Comparison of ENCODE assay signal across 19 cellular contexts in the genomic region with DNA sequence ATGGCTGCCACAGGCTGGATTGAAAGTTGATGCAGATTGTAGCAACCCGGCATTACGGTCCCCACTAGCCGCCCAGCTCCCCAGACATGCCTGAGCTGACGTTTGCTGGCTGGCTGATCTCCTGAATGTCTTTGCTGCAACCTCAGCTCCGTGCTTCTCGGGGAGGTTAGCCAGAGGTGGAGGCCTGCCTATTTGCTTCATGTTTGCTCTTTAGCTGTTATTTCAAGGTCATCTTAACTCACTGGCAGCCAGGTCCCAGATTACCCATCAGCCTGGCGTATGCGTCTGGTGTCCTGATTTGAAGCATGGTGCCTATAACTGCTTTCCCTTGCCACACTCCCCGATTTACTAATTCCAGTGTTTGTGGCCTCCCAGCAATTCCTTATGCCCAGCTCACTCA.
"Had no signal": no experiment of that assay in that cellular context is flagged by ENCODE, and none has a peak within 500 bp of the region (broad histone marks: within the 10 kb centered on the region; RNA-seq: fewer than 3 reads in every experiment).

No MANE protein-coding gene starts in this region.

- H3K27ac ChIP-seq: KMS-11, Peyer's patch, RWPE1, SJSA1 had no signal

- H3K27me3 ChIP-seq: SJSA1 had no signal

- H3K9ac ChIP-seq: KMS-11 had no signal

- H3K4me3 ChIP-seq: Peyer's patch, SJSA1 had no signal

- H3K4me2 ChIP-seq: KMS-11 had no signal

- H3K36me3 ChIP-seq: Peyer's patch, SJSA1 had no signal

- H3K4me1 ChIP-seq: Peyer's patch, SJSA1 had no signal

- DNase-seq: activated CD4-positive, alpha-beta memory T cell treated with anti-CD3 and anti-CD28 coated beads for 36 hours; activated CD4-positive, alpha-beta T cell treated with anti-CD3 and anti-CD28 coated beads for 1 hour; activated CD4-positive, alpha-beta T cell treated with anti-CD3 and anti-CD28 coated beads, Interleukin-2, amount 10 ng/mL, durations not matched to agents 24 days and 14 days; activated CD8-positive, alpha-beta memory T cell treated with anti-CD3 and anti-CD28 coated beads for 24 hours; activated effector memory CD4-positive, alpha-beta T cell treated with anti-CD3 and anti-CD28 coated beads, Interleukin-2, amount 50 U/mL, for 16 hours; activated naive CD4-positive, alpha-beta T cell treated with Interleukin-2 at 50 U/mL for 16 hours; activated T-cell treated with anti-CD3 and anti-CD28 coated beads, Interleukin-2, amount 50 U/mL, for 4 hours; amygdala; caudate nucleus; MV-4-11; NCI-H1436 treated with DMSO at 0.1 percent for 48 hours; NCI-H187; NCI-H2171; NCI-H510A; Peyer's patch; Right ventricle myocardium superior had no signal

- H3K9me3 ChIP-seq: Peyer's patch, SJSA1 had no signal
